In genomic region chr1:8384088-8384487, GRCh38 we compare ENCODE assay signal across 1 cellular context.
TF ChIP-seq lines count a peak whose summit lies in the region.

No MANE protein-coding gene starts in this region.

TF ChIP-seq in GM23338, 12 proteins besides CTCF, POLR2A, EP300 and RAD21 (continued from another document):
- TF ChIP-seq, protein P1, sequence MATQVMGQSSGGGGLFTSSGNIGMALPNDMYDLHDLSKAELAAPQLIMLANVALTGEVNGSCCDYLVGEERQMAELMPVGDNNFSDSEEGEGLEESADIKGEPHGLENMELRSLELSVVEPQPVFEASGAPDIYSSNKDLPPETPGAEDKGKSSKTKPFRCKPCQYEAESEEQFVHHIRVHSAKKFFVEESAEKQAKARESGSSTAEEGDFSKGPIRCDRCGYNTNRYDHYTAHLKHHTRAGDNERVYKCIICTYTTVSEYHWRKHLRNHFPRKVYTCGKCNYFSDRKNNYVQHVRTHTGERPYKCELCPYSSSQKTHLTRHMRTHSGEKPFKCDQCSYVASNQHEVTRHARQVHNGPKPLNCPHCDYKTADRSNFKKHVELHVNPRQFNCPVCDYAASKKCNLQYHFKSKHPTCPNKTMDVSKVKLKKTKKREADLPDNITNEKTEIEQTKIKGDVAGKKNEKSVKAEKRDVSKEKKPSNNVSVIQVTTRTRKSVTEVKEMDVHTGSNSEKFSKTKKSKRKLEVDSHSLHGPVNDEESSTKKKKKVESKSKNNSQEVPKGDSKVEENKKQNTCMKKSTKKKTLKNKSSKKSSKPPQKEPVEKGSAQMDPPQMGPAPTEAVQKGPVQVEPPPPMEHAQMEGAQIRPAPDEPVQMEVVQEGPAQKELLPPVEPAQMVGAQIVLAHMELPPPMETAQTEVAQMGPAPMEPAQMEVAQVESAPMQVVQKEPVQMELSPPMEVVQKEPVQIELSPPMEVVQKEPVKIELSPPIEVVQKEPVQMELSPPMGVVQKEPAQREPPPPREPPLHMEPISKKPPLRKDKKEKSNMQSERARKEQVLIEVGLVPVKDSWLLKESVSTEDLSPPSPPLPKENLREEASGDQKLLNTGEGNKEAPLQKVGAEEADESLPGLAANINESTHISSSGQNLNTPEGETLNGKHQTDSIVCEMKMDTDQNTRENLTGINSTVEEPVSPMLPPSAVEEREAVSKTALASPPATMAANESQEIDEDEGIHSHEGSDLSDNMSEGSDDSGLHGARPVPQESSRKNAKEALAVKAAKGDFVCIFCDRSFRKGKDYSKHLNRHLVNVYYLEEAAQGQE (IDR thresholded peaks at IDR 0.05; ENCODE audit: unreplicated experiment) = no peak
- TF ChIP-seq EZH2phosphoT487 (IDR thresholded peaks at IDR 0.05; ENCODE audit: unreplicated experiment) (no peak), ZNF331 (CRISPR knock-in tag; IDR thresholded peaks at IDR 0.05; ENCODE audit: low read depth) (no peak), NANOG (IDR thresholded peaks at IDR 0.05; ENCODE audit: borderline replicate concordance) (no peak), ZNF114 (CRISPR knock-in tag; IDR thresholded peaks at IDR 0.05) (no peak), ETS1 (IDR thresholded peaks at IDR 0.05) (no peak), STAT1 (IDR thresholded peaks at IDR 0.05; ENCODE audit: unreplicated experiment) (no peak), POLR2AphosphoS5 (IDR thresholded peaks at IDR 0.05; ENCODE audit: low read depth) (no peak), EZH2 (IDR thresholded peaks at IDR 0.05; ENCODE audit: low read depth, unreplicated experiment) (no peak)
TF ChIP-seq in GM23338: peak in this region for 0.
